In genomic region chr20:47031821-47032220, GRCh38 we compare ENCODE assay signal across 18 cellular contexts.
"Had no signal": no experiment of that assay in that cellular context is flagged by ENCODE, and none has a peak within 500 bp of the region (broad histone marks: within the 10 kb centered on the region; RNA-seq: fewer than 3 reads in every experiment).

No MANE protein-coding gene starts in this region.

- H3K36me3 ChIP-seq: left lung, vagina had no signal

- H3K9me3 ChIP-seq: vagina had no signal

- H3K27ac ChIP-seq: body of pancreas, dorsolateral prefrontal cortex, left lung, psoas muscle, vagina had no signal

- H3K4me3 ChIP-seq: body of pancreas, dorsolateral prefrontal cortex, left lung, psoas muscle, tibial nerve, vagina had no signal

- H3K4me1 Mint-ChIP-seq: activated CD4-positive, alpha-beta T cell treated with anti-CD3 and anti-CD28 coated beads for 36 hours; activated naive CD8-positive, alpha-beta T cell treated with anti-CD3 and anti-CD28 coated beads, Interleukin-2, amount 10 ng/mL, durations not matched to agents 7 days and 5 days; WTC11 had no signal

- H3K27me3 ChIP-seq: body of pancreas, left lung, tibial nerve, vagina had no signal

- ATAC-seq: activated CD4-positive, alpha-beta T cell treated with anti-CD3 and anti-CD28 coated beads for 36 hours; body of pancreas; left lung; WTC11 had no signal

- DNase-seq: activated CD4-positive, alpha-beta T cell treated with anti-CD3 and anti-CD28 coated beads for 36 hours; activated CD4-positive, alpha-beta T cell treated with anti-CD3 and anti-CD28 coated beads, Interleukin-2, amount 50 U/mL, for 48 hours; activated naive CD4-positive, alpha-beta T cell; activated naive CD8-positive, alpha-beta T cell treated with anti-CD3 and anti-CD28 coated beads, Interleukin-2, amount 10 ng/mL, durations not matched to agents 7 days and 5 days; body of pancreas; central memory CD4-positive, alpha-beta T cell; dorsolateral prefrontal cortex; erythroblast; foreskin melanocyte; left lung; midbrain; psoas muscle; right cardiac atrium had no signal

- H3K36me3 Mint-ChIP-seq: activated naive CD8-positive, alpha-beta T cell treated with anti-CD3 and anti-CD28 coated beads, Interleukin-2, amount 10 ng/mL, durations not matched to agents 7 days and 5 days; WTC11 had no signal

- H3K27ac Mint-ChIP-seq: activated CD4-positive, alpha-beta T cell treated with anti-CD3 and anti-CD28 coated beads for 36 hours; activated naive CD8-positive, alpha-beta T cell treated with anti-CD3 and anti-CD28 coated beads, Interleukin-2, amount 10 ng/mL, durations not matched to agents 7 days and 5 days; stimulated activated naive CD8-positive, alpha-beta T cell treated with anti-CD3 and anti-CD28 coated beads, Interleukin-15, Interleukin-2, amounts not matched to agents 100 ng/mL and 50 ng/mL, for 24 hours; T-helper 2 cell treated with Interferon-gamma antibody and Interleukin-4, amounts not matched to agents 5 μg/mL and 100 μg/mL, for 36 hours; WTC11 had no signal

- H3K4me1 ChIP-seq: body of pancreas, left lung, psoas muscle, vagina had no signal

- H3K4me3 Mint-ChIP-seq: activated CD4-positive, alpha-beta T cell treated with anti-CD3 and anti-CD28 coated beads for 36 hours; activated naive CD8-positive, alpha-beta T cell treated with anti-CD3 and anti-CD28 coated beads, Interleukin-2, amount 10 ng/mL, durations not matched to agents 7 days and 5 days; stimulated activated naive CD8-positive, alpha-beta T cell treated with anti-CD3 and anti-CD28 coated beads, Interleukin-15, Interleukin-2, amounts not matched to agents 100 ng/mL and 50 ng/mL, for 24 hours; T-helper 2 cell treated with Interferon-gamma antibody and Interleukin-4, amounts not matched to agents 5 μg/mL and 100 μg/mL, for 36 hours; WTC11 had no signal
